ENCODE assay signal across 19 cellular contexts in the genomic region with DNA sequence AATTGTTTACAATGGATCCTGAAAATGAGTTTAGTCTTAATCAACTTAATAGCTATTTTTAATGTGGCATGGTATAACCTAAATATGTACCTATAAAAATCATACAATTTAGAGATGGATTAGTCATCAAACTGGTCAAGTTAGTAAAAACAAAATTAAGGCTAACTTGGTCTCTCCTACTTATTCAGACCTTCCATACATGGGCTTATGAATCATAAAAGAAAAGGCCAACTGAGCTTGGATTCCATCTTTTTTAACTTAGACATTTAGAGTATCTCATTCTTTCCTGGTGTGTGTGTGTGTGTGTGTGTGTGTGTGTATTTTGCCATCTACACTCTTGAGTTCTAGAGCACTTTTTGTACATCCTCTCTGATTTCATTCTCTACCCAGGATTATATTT.
DNase-seq lines count a peak whose midpoint lies in the region; ATAC-seq and TF ChIP-seq lines count a peak whose summit lies in the region.
"Had no signal": no experiment of that assay in that cellular context is flagged by ENCODE, and none has a peak within 500 bp of the region (broad histone marks: within the 10 kb centered on the region; RNA-seq: fewer than 3 reads in every experiment).

No MANE protein-coding gene starts in this region.

- peaks cover 19% of the 10 kb centered on the region for H3K4me1 Mint-ChIP-seq in activated naive CD8-positive, alpha-beta T cell treated with anti-CD3 and anti-CD28 coated beads, Interleukin-2, amount 50 U/mL, for 24 hours
- peaks cover 8% of the 10 kb centered on the region for H3K4me1 Mint-ChIP-seq in activated naive CD8-positive, alpha-beta T cell treated with anti-CD3 and anti-CD28 coated beads for 36 hours
- peaks cover 22% of the 10 kb centered on the region for H3K4me1 Mint-ChIP-seq in stimulated activated naive CD8-positive, alpha-beta T cell treated with anti-CD3 and anti-CD28 coated beads, Interleukin-15, Interleukin-2, amounts not matched to agents 100 ng/mL and 50 ng/mL, for 24 hours (ENCODE audit: low read depth)
- H3K4me1 Mint-ChIP-seq: CD14-positive monocyte, IgD-negative memory B cell had no signal

- BruUV-seq in IMR-90 (replicated peaks; lab: Mats Ljungman, UMichigan): no TSS peak

- no peak overlapping the region for H2BK15ac ChIP-seq in IMR-90 (ENCODE audit: low read depth, low read length)

- H3K9ac ChIP-seq in IMR-90 (ENCODE audit: low read depth, low read length): no peak overlapping the region

- H4K91ac ChIP-seq in IMR-90 (ENCODE audit: insufficient read depth, low read depth, low read length): no peak overlapping the region

- no peak overlapping the region for H2BK120ac ChIP-seq in IMR-90 (ENCODE audit: low read depth, low read length)

- H3K79me1 ChIP-seq in IMR-90 (ENCODE audit: low read depth in 1 of 2, low read length in 2 of 2): no peaks in the 10 kb centered on the region

- no peak overlapping the region for H3K4me3 Mint-ChIP-seq in activated naive CD8-positive, alpha-beta T cell treated with anti-CD3 and anti-CD28 coated beads, Interleukin-2, amount 50 U/mL, for 24 hours
- H3K4me3 Mint-ChIP-seq in activated naive CD8-positive, alpha-beta T cell treated with anti-CD3 and anti-CD28 coated beads for 36 hours: no peak overlapping the region
- H3K4me3 Mint-ChIP-seq in stimulated activated naive CD8-positive, alpha-beta T cell treated with anti-CD3 and anti-CD28 coated beads, Interleukin-15, Interleukin-2, amounts not matched to agents 100 ng/mL and 50 ng/mL, for 24 hours: no peak overlapping the region
- H3K4me3 Mint-ChIP-seq: CD14-positive monocyte, HFFc6, IgD-negative memory B cell had no signal

- no peak for DNase-seq in activated naive CD8-positive, alpha-beta T cell treated with anti-CD3 and anti-CD28 coated beads, Interleukin-2, amount 50 U/mL, for 24 hours
- no peak for DNase-seq in activated naive CD8-positive, alpha-beta T cell treated with anti-CD3 and anti-CD28 coated beads for 36 hours
- DNase-seq in IMR-90 (peak; percentile 28), epithelial cell of esophagus (ENCODE audit: low read depth) (peak; percentile 41), KG1 (lab: John Stamatoyannopoulos, UW) (no peak), Peyer's patch (no peak), pons (ENCODE audit: low spot score) (no peak)
- DNase-seq: DMS 273 treated with DMSO at 0.1 percent for 48 hours, HFFc6, NCI-H1105 treated with DMSO at 0.1 percent for 48 hours, NCI-H187, NCI-H2171, NCI-H446, NCI-H69, SIG-M5 had no signal

- H2BK20ac ChIP-seq in IMR-90 (ENCODE audit: low read depth, low read length): no peak overlapping the region

- TF ChIP-seq POLR2A in IMR-90 (IDR thresholded peaks at IDR 0.05; ENCODE audit: low read depth, low read length) (no peak), Peyer's patch (IDR thresholded peaks at IDR 0.05) (no peak)

- in situ Hi-C loops in IMR-90 (cut with MboI; ENCODE audit: low sequenced_read_pairs): no loop called here

- no peak overlapping the region for H3K4me2 ChIP-seq in IMR-90 (ENCODE audit: low read depth, low read length)
- H3K4me2 ChIP-seq: A549 had no signal

- no peak overlapping the region for H3K23ac ChIP-seq in IMR-90 (ENCODE audit: low read depth, low read length)

- H3K14ac ChIP-seq in IMR-90 (replicated peaks; ENCODE audit: low read depth, low read length): no peak overlapping the region

- CTCF ChIA-PET in IMR-90 (lab: Yijun Ruan, JAX): interaction anchor here (0.7 kb wide), 1 partner anchor 67 kb away, joined by 4 read pairs; no protein-coding TSS in a partner anchor

- POLR2A ChIA-PET in IMR-90 (lab: Charles Lee; ENCODE audit: unreplicated experiment): no interaction called here

- H3K4ac ChIP-seq in IMR-90 (ENCODE audit: low read depth, low read length): no peak overlapping the region

- no peak overlapping the region for H3K56ac ChIP-seq in IMR-90 (ENCODE audit: extremely low read depth, insufficient read depth, low read length)

- H2AFZ ChIP-seq in IMR-90 (replicated peaks; ENCODE audit: low read length, poor library complexity): no peak overlapping the region

- H3K4me3 ChIP-seq in IMR-90 (ENCODE audit: insufficient read depth, low read depth, low read length) (no peak overlapping the region), epithelial cell of esophagus (ENCODE audit: low read length) (no peak overlapping the region), Peyer's patch (no peak overlapping the region)
- H3K4me3 ChIP-seq: A549 had no signal

- H4K8ac ChIP-seq in IMR-90 (ENCODE audit: low read depth in 2 of 2, low read length in 2 of 2): no peak overlapping the region

- no peak overlapping the region for H2AK9ac ChIP-seq in IMR-90 (replicated peaks; ENCODE audit: low read depth, low read length, poor library complexity)

- H3K9me3 ChIP-seq in IMR-90 (ENCODE audit: control insufficient read depth, insufficient read depth, low read length) (no peaks in the 10 kb centered on the region; the same call in 1 of the 2 replicates), Peyer's patch (no peaks in the 10 kb centered on the region)
- H3K9me3 ChIP-seq: A549 had no signal

- no peak overlapping the region for H2BK5ac ChIP-seq in IMR-90 (ENCODE audit: low read depth, low read length, poor library complexity, severe bottlenecking)

- H3K4me1 ChIP-seq in IMR-90 (ENCODE audit: control insufficient read depth, insufficient read depth, low read length): no peaks in the 10 kb centered on the region
- no peaks in the 10 kb centered on the region for H3K4me1 ChIP-seq in Peyer's patch
- H3K4me1 ChIP-seq: A549 had no signal

- H3K9me3 Mint-ChIP-seq in activated naive CD8-positive, alpha-beta T cell treated with anti-CD3 and anti-CD28 coated beads, Interleukin-2, amount 50 U/mL, for 24 hours: no peaks in the 10 kb centered on the region
- no peaks in the 10 kb centered on the region for H3K9me3 Mint-ChIP-seq in activated naive CD8-positive, alpha-beta T cell treated with anti-CD3 and anti-CD28 coated beads for 36 hours
- H3K9me3 Mint-ChIP-seq in stimulated activated naive CD8-positive, alpha-beta T cell treated with anti-CD3 and anti-CD28 coated beads, Interleukin-15, Interleukin-2, amounts not matched to agents 100 ng/mL and 50 ng/mL, for 24 hours: no peaks in the 10 kb centered on the region

- no peak overlapping the region for H2AK5ac ChIP-seq in IMR-90 (ENCODE audit: low read depth, low read length)

- dilution Hi-C loops in IMR-90 (cut with HindIII; ENCODE audit: low sequenced_read_pairs, unreplicated experiment): no loop called here

- TF ChIP-seq RAD21 in IMR-90 (IDR thresholded peaks at IDR 0.05; ENCODE audit: low read length): no peak

- no peaks in the 10 kb centered on the region for H4K20me1 ChIP-seq in IMR-90 (ENCODE audit: insufficient read depth, low read length)

- TF ChIP-seq CTCF in IMR-90 (conservative IDR thresholded peaks at IDR 0.05; ENCODE audit: low read depth, low read length) (no peak), epithelial cell of esophagus (IDR thresholded peaks at IDR 0.05; ENCODE audit: insufficient read depth, low read depth, low read length, missing control alignments) (no peak), Peyer's patch (IDR thresholded peaks at IDR 0.05) (no peak)

- H3K36me3 ChIP-seq in IMR-90 (ENCODE audit: control insufficient read depth, insufficient read depth, low read length): no peaks in the 10 kb centered on the region
- H3K36me3 ChIP-seq in Peyer's patch: no peaks in the 10 kb centered on the region

- H3K36me3 Mint-ChIP-seq in activated naive CD8-positive, alpha-beta T cell treated with anti-CD3 and anti-CD28 coated beads, Interleukin-2, amount 50 U/mL, for 24 hours (ENCODE audit: low read depth): no peaks in the 10 kb centered on the region
- H3K36me3 Mint-ChIP-seq in activated naive CD8-positive, alpha-beta T cell treated with anti-CD3 and anti-CD28 coated beads for 36 hours: no peaks in the 10 kb centered on the region
- no peaks in the 10 kb centered on the region for H3K36me3 Mint-ChIP-seq in stimulated activated naive CD8-positive, alpha-beta T cell treated with anti-CD3 and anti-CD28 coated beads, Interleukin-15, Interleukin-2, amounts not matched to agents 100 ng/mL and 50 ng/mL, for 24 hours (ENCODE audit: low read depth)
- H3K36me3 Mint-ChIP-seq: CD14-positive monocyte had no signal

- H3K18ac ChIP-seq in IMR-90 (ENCODE audit: low read depth, low read length): no peak overlapping the region

- H3K9me1 ChIP-seq in IMR-90 (ENCODE audit: insufficient read depth, low read length): no peaks in the 10 kb centered on the region

- H3K27me3 ChIP-seq in IMR-90 (ENCODE audit: control insufficient read depth, insufficient read depth, low read length): no peaks in the 10 kb centered on the region
- no peaks in the 10 kb centered on the region for H3K27me3 ChIP-seq in Peyer's patch

- H3K27ac Mint-ChIP-seq in activated naive CD8-positive, alpha-beta T cell treated with anti-CD3 and anti-CD28 coated beads, Interleukin-2, amount 50 U/mL, for 24 hours: peak overlapping the region; percentile 83
- H3K27ac Mint-ChIP-seq in activated naive CD8-positive, alpha-beta T cell treated with anti-CD3 and anti-CD28 coated beads for 36 hours: no peak overlapping the region
- peak overlapping the region; percentile 22 for H3K27ac Mint-ChIP-seq in stimulated activated naive CD8-positive, alpha-beta T cell treated with anti-CD3 and anti-CD28 coated beads, Interleukin-15, Interleukin-2, amounts not matched to agents 100 ng/mL and 50 ng/mL, for 24 hours
- H3K27ac Mint-ChIP-seq: CD14-positive monocyte, HFFc6, IgD-negative memory B cell had no signal

- peaks cover 1% of the 10 kb centered on the region for H3K27me3 Mint-ChIP-seq in activated naive CD8-positive, alpha-beta T cell treated with anti-CD3 and anti-CD28 coated beads, Interleukin-2, amount 50 U/mL, for 24 hours
- H3K27me3 Mint-ChIP-seq in activated naive CD8-positive, alpha-beta T cell treated with anti-CD3 and anti-CD28 coated beads for 36 hours: peaks cover 15% of the 10 kb centered on the region
- H3K27me3 Mint-ChIP-seq in stimulated activated naive CD8-positive, alpha-beta T cell treated with anti-CD3 and anti-CD28 coated beads, Interleukin-15, Interleukin-2, amounts not matched to agents 100 ng/mL and 50 ng/mL, for 24 hours: peaks cover 12% of the 10 kb centered on the region
- H3K27me3 Mint-ChIP-seq: IgD-negative memory B cell had no signal

- H4K5ac ChIP-seq in IMR-90 (ENCODE audit: low read depth, low read length): no peak overlapping the region

- H3K27ac ChIP-seq in IMR-90 (ENCODE audit: insufficient read depth, low read length) (no peak overlapping the region), Peyer's patch (no peak overlapping the region)
- H3K27ac ChIP-seq: A549 had no signal

- ATAC-seq in activated naive CD8-positive, alpha-beta T cell treated with anti-CD3 and anti-CD28 coated beads, Interleukin-2, amount 50 U/mL, for 24 hours: peak; percentile 60
- no peak; the same call in 1 of the 2 replicates for ATAC-seq in IMR-90 (ENCODE audit: low read depth)
- ATAC-seq: A549 had no signal

- intact Hi-C loops in IMR-90 (cut with micrococcal nuclease): no loop called here

TF ChIP-seq in IMR-90, 13 proteins besides CTCF, POLR2A, EP300 and RAD21 (continues in another document):
- no peak for TF ChIP-seq MAZ (IDR thresholded peaks at IDR 0.05; ENCODE audit: borderline replicate concordance, low read depth, low read length)
- no peak for TF ChIP-seq MAFK (IDR thresholded peaks at IDR 0.05; ENCODE audit: low read depth, low read length)
- no peak for TF ChIP-seq FOS (IDR thresholded peaks at IDR 0.05; ENCODE audit: low read depth, low read length)

Comparison
In these comparisons a context has a peak if more than half of its experiments do, and no peak if none do; other contexts are left out.
1. DNase-seq: peak in IMR-90 (single experiment) and epithelial cell of esophagus (single experiment); none in activated naive CD8-positive, alpha-beta T cell treated with anti-CD3 and anti-CD28 coated beads, Interleukin-2, amount 50 U/mL, for 24 hours (single experiment), activated naive CD8-positive, alpha-beta T cell treated with anti-CD3 and anti-CD28 coated beads for 36 hours (single experiment), KG1 (single experiment), Peyer's patch (0 of 3) and pons (single experiment).